ENCODE assay signal across 9 cellular contexts in genomic region chr2:17813742-17814458, GRCh38. TPM values are rescaled to one million over a fixed set of nuclear protein-coding genes. Genes with fewer than 3 reads are reported as not detected.
DNase-seq lines count a peak whose midpoint lies in the region; ATAC-seq and TF ChIP-seq lines count a peak whose summit lies in the region.
"Had no signal": no experiment of that assay in that cellular context is flagged by ENCODE, and none has a peak within 500 bp of the region (broad histone marks: within the 10 kb centered on the region; RNA-seq: fewer than 3 reads in every experiment).

No MANE protein-coding gene starts in this region.

- no peak for TF ChIP-seq CTCF in coronary artery (IDR thresholded peaks at IDR 0.05)

- peak; percentile 94 for DNase-seq in DMS 273 (lab: John Stamatoyannopoulos, UW; ENCODE audit: unreplicated experiment)
- no peak for DNase-seq in coronary artery (ENCODE audit: low spot score)
- DNase-seq in middle frontal gyrus (ENCODE audit: extremely low spot score, low spot score): no peak
- DNase-seq in UCSD-AML1 (lab: John Stamatoyannopoulos, UW; ENCODE audit: unreplicated experiment): no peak
- DNase-seq in NCI-H1417 treated with DMSO at 0.1 percent for 48 hours (lab: John Stamatoyannopoulos, UW): no peak
- DNase-seq: pancreas had no signal

- peak; percentile 78 for ATAC-seq in GM19468 (IDR thresholded peaks at IDR 0.05; ENCODE audit: extremely low read depth, unreplicated experiment)
- peak; percentile 90 for ATAC-seq in HG03460 (IDR thresholded peaks at IDR 0.05; ENCODE audit: unreplicated experiment)

- peak overlapping the region; percentile 2 for H3K4me3 ChIP-seq in coronary artery
- H3K4me3 ChIP-seq: pancreas had no signal

- H3K27ac ChIP-seq in coronary artery (peak overlapping the region; percentile 38 to 47), temporal lobe (ENCODE audit: low read depth, low read length) (peak overlapping the region; percentile 17)

RNA-seq across cellular contexts. Expression of gene MSGN1, which starts 2.4 kb away (rescaled TPM):
- not detected for total RNA-seq in temporal lobe
- total RNA-seq: pancreas had no signal

RNA-seq across cellular contexts. Expression of gene GEN1, which starts 60.0 kb away (rescaled TPM):
- 6.6 TPM for total RNA-seq in temporal lobe
